1 cellular context compared by ENCODE assay signal in genomic region chr19:45768644-45769053, GRCh38.
A peak's percentile ranks its signal among the peaks of the same experiment; 100 is the strongest.
TF ChIP-seq lines count a peak whose summit lies in the region.

No MANE protein-coding gene starts in this region.

TF ChIP-seq in Ishikawa, 13 proteins besides CTCF, POLR2A, EP300 and RAD21 (continued from another document):
- TF ChIP-seq REST (IDR thresholded peaks at IDR 0.05; ENCODE audit: low read depth) (no peak), NFIC (IDR thresholded peaks at IDR 0.05) (no peak), YY1 (IDR thresholded peaks at IDR 0.05; ENCODE audit: low read depth) (peak; percentile 76), EGR1 (IDR thresholded peaks at IDR 0.05) (no peak)
TF ChIP-seq in Ishikawa: peak in this region for 1.
